Comparison of ENCODE assay signal across 22 cellular contexts in the genomic region with DNA sequence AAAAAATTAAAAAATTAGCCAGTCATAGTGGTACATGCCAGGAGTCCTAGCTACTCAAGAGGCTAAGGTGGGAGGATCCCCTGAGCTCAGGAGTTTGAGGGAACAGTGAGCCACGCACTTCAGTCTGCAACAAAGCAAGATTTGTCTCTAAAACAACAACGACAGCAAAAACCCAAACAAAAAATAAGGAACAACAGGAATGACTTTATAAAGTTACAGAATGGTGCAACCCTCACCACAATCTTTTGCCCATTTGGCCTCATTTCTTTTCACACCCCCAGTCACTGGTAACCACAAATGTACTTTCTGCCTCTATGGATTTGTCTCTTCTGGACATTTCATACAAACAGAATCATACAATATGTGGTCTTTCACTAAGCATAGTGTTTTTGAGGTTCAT. TPM values are rescaled to one million over a fixed set of nuclear protein-coding genes. Genes with fewer than 3 reads are reported as not detected.
DNase-seq lines count a peak whose midpoint lies in the region; ATAC-seq and TF ChIP-seq lines count a peak whose summit lies in the region.
"Had no signal": no experiment of that assay in that cellular context is flagged by ENCODE, and none has a peak within 500 bp of the region (broad histone marks: within the 10 kb centered on the region; RNA-seq: fewer than 3 reads in every experiment).

No MANE protein-coding gene starts in this region.

- H3K27ac Mint-ChIP-seq in dendritic cell treated with granulocyte-macrophage colony-stimulating factor and Interleukin-4, amounts not matched to agents 40 ng/mL and 50 ng/mL, for 4 days, result peak overlapping the region; percentile 57
- H3K27ac Mint-ChIP-seq in activated CD4-positive, alpha-beta T cell treated with anti-CD3 and anti-CD28 coated beads, Interleukin-2, amount 10 ng/mL, durations not matched to agents 24 days and 14 days, result no peak overlapping the region

- TF ChIP-seq CTCF in thyroid gland (IDR thresholded peaks at IDR 0.05), result no peak

- no peaks in the 10 kb centered on the region for H3K27me3 ChIP-seq in thyroid gland

- intact Hi-C loops in dendritic cell treated with granulocyte-macrophage colony-stimulating factor and Interleukin-4, amounts not matched to agents 40 ng/mL and 50 ng/mL, for 4 days (cut with micrococcal nuclease), result no loop called here
- intact Hi-C loops in thyroid gland (cut with DNase I), result no loop called here
- intact Hi-C loops in activated CD4-positive, alpha-beta T cell treated with anti-CD3 and anti-CD28 coated beads, Interleukin-2, amount 10 ng/mL, durations not matched to agents 24 days and 14 days (cut with micrococcal nuclease), result no loop called here

- H3K27me3 Mint-ChIP-seq in dendritic cell treated with granulocyte-macrophage colony-stimulating factor and Interleukin-4, amounts not matched to agents 40 ng/mL and 50 ng/mL, for 4 days, result peaks cover 9% of the 10 kb centered on the region
- H3K27me3 Mint-ChIP-seq in activated CD4-positive, alpha-beta T cell treated with anti-CD3 and anti-CD28 coated beads, Interleukin-2, amount 10 ng/mL, durations not matched to agents 24 days and 14 days, result peaks cover 13% of the 10 kb centered on the region

- peak; percentile 54 for DNase-seq in SKM-1 treated with dmso at 0.1 percent for 144 hours (lab: John Stamatoyannopoulos, UW; ENCODE audit: unreplicated experiment)
- DNase-seq in SKM-1 (lab: John Stamatoyannopoulos, UW; ENCODE audit: unreplicated experiment), result no peak
- DNase-seq in NOMO-1 treated with dmso at 0.1 percent for 144 hours (lab: John Stamatoyannopoulos, UW; ENCODE audit: unreplicated experiment), result peak; percentile 40
- DNase-seq in thyroid gland, result peak; percentile 48 to 53
- DNase-seq in activated CD4-positive, alpha-beta T cell treated with anti-CD3 and anti-CD28 coated beads, Interleukin-2, amount 10 ng/mL, durations not matched to agents 24 days and 14 days, result no peak
- DNase-seq: 8988T; C1 segment of cervical spinal cord; DMS 273 treated with DMSO at 0.1 percent for 48 hours; GDM1; GM23248; HCEC 1CT; KG1; NCI-H1417; NCI-H1930; NCI-H69; NK-92 treated with Interleukin-12 subunit alpha and Interleukin-12 subunit beta, amount 100 ng/mL, for 24 hours; Right ventricle myocardium superior had no signal

- H3K36me3 Mint-ChIP-seq in dendritic cell treated with granulocyte-macrophage colony-stimulating factor and Interleukin-4, amounts not matched to agents 40 ng/mL and 50 ng/mL, for 4 days (ENCODE audit: low read depth), result no peaks in the 10 kb centered on the region
- H3K36me3 Mint-ChIP-seq in activated CD4-positive, alpha-beta T cell treated with anti-CD3 and anti-CD28 coated beads, Interleukin-2, amount 10 ng/mL, durations not matched to agents 24 days and 14 days (ENCODE audit: low read depth), result no peaks in the 10 kb centered on the region

- no peaks in the 10 kb centered on the region for H3K9me3 ChIP-seq in thyroid gland

- H3K27ac ChIP-seq in thyroid gland, result no peak overlapping the region
- H3K27ac ChIP-seq: GM23248 had no signal

- H3K9me3 Mint-ChIP-seq in dendritic cell treated with granulocyte-macrophage colony-stimulating factor and Interleukin-4, amounts not matched to agents 40 ng/mL and 50 ng/mL, for 4 days, result no peaks in the 10 kb centered on the region
- no peaks in the 10 kb centered on the region for H3K9me3 Mint-ChIP-seq in activated CD4-positive, alpha-beta T cell treated with anti-CD3 and anti-CD28 coated beads, Interleukin-2, amount 10 ng/mL, durations not matched to agents 24 days and 14 days

- 44 to 52% methylated on average over 2 of the region's 2 CpGs for WGBS in thyroid gland, 2 donors

- no peak for TF ChIP-seq POLR2A in thyroid gland (IDR thresholded peaks at IDR 0.05)

- no peak for ATAC-seq in HG03175 (IDR thresholded peaks at IDR 0.05; ENCODE audit: unreplicated experiment)
- no peak for ATAC-seq in HG03378 (IDR thresholded peaks at IDR 0.05; ENCODE audit: unreplicated experiment)
- ATAC-seq: Panc1, SK-N-SH treated with all-trans-retinoic acid at 6 μM for 48 hours had no signal

- no peak overlapping the region for H3K4me3 ChIP-seq in thyroid gland (replicated peaks in 1 of 3)
- H3K4me3 ChIP-seq: GM23248 had no signal

- no peaks in the 10 kb centered on the region for H3K36me3 ChIP-seq in thyroid gland

- H3K4me1 ChIP-seq in thyroid gland, result peaks cover 6 to 20% of the 10 kb centered on the region in 2 donors

- H3K4me1 Mint-ChIP-seq in dendritic cell treated with granulocyte-macrophage colony-stimulating factor and Interleukin-4, amounts not matched to agents 40 ng/mL and 50 ng/mL, for 4 days (ENCODE audit: low read depth), result peaks cover 39% of the 10 kb centered on the region
- H3K4me1 Mint-ChIP-seq in activated CD4-positive, alpha-beta T cell treated with anti-CD3 and anti-CD28 coated beads, Interleukin-2, amount 10 ng/mL, durations not matched to agents 24 days and 14 days, result no peaks in the 10 kb centered on the region

- H3K4me3 Mint-ChIP-seq in dendritic cell treated with granulocyte-macrophage colony-stimulating factor and Interleukin-4, amounts not matched to agents 40 ng/mL and 50 ng/mL, for 4 days, result no peak overlapping the region
- no peak overlapping the region for H3K4me3 Mint-ChIP-seq in activated CD4-positive, alpha-beta T cell treated with anti-CD3 and anti-CD28 coated beads, Interleukin-2, amount 10 ng/mL, durations not matched to agents 24 days and 14 days

RNA-seq across cellular contexts. Expression of gene ZFAND3, which starts 16.7 kb away (rescaled TPM):
- 10 to 100 TPM; 41.3 to 57.7 (median 55.9) TPM for total RNA-seq in thyroid gland
- total RNA-seq in activated CD4-positive, alpha-beta T cell treated with anti-CD3 and anti-CD28 coated beads, Interleukin-2, amount 10 ng/mL, durations not matched to agents 24 days and 14 days, result 31.5 and 39.6 TPM in 2 replicates

Comparison
In these comparisons a context has a peak if more than half of its experiments do, and no peak if none do; other contexts are left out.
1. DNase-seq: peak in SKM-1 treated with dmso at 0.1 percent for 144 hours (single experiment), NOMO-1 treated with dmso at 0.1 percent for 144 hours (single experiment) and thyroid gland (2 of 2); none in SKM-1 (single experiment) and activated CD4-positive, alpha-beta T cell treated with anti-CD3 and anti-CD28 coated beads, Interleukin-2, amount 10 ng/mL, durations not matched to agents 24 days and 14 days (single experiment).